1 cellular context compared by ENCODE assay signal in genomic region chr6:33711140-33712129, GRCh38.
A peak's percentile ranks its signal among the peaks of the same experiment; 100 is the strongest.
TF ChIP-seq lines count a peak whose summit lies in the region.

TSS of gene UQCC2 (minus strand) at chr6:33711700. CDS start at chr6:33711686, 14 bp downstream.

TF ChIP-seq in K562, 482 proteins besides CTCF, POLR2A, EP300 and RAD21 (continued from another document and continues in another):
- peak; percentile 36 for TF ChIP-seq BRD9 (IDR thresholded peaks at IDR 0.05; ENCODE audit: low read depth, partially characterized antibody)
- no peak for TF ChIP-seq HDGF (IDR thresholded peaks at IDR 0.05)
- no peak for TF ChIP-seq SREBF2 (CRISPR knock-in tag; IDR thresholded peaks at IDR 0.05)
- no peak for TF ChIP-seq ZNF512 (tag; IDR thresholded peaks at IDR 0.05)
- no peak for TF ChIP-seq ZNF444 (CRISPR knock-in tag; IDR thresholded peaks at IDR 0.05)
- TF ChIP-seq TAF1 (IDR thresholded peaks at IDR 0.05; ENCODE audit: control insufficient read depth, extremely low read depth, insufficient read depth, low read length, severe bottlenecking) = peak; percentile 98
- peak; percentile 75; the same call in 1 of the 2 replicates for TF ChIP-seq NKRF (IDR thresholded peaks at IDR 0.05; ENCODE audit: borderline replicate concordance)
- no peak for TF ChIP-seq ZBTB34 (CRISPR knock-in tag; IDR thresholded peaks at IDR 0.05)
- TF ChIP-seq FUS (optimal IDR thresholded peaks at IDR 0.05; ENCODE audit: low read depth, low read length) = no peak
- no peak for TF ChIP-seq MAFG (tag; conservative IDR thresholded peaks at IDR 0.05)
- no peak; a peak in 1 of 6 replicates for TF ChIP-seq ZBTB11 (CRISPR knock-in tag; IDR thresholded peaks at IDR 0.05)
- peak; percentile 26 to 90; a peak in 3 of 4 replicates for TF ChIP-seq TEAD1 (CRISPR knock-in tag; IDR thresholded peaks at IDR 0.05)
- no peak for TF ChIP-seq BCOR (IDR thresholded peaks at IDR 0.05)
- TF ChIP-seq GATA2 (CRISPR knock-in tag; IDR thresholded peaks at IDR 0.05) = no peak
- TF ChIP-seq ZNF551 (CRISPR knock-in tag; IDR thresholded peaks at IDR 0.05) = no peak
- TF ChIP-seq PTBP1 (IDR thresholded peaks at IDR 0.05; ENCODE audit: low read depth, low read length) = no peak
- no peak for TF ChIP-seq U2AF1 (optimal IDR thresholded peaks at IDR 0.05; ENCODE audit: low read depth, low read length)
- no peak for TF ChIP-seq ZNF655 (CRISPR knock-in tag; IDR thresholded peaks at IDR 0.05)
- peak; percentile 98 for TF ChIP-seq MYC (IDR thresholded peaks at IDR 0.05; ENCODE audit: low read depth, low read length)
- peak; percentile 97; the same call in 1 of the 2 replicates for TF ChIP-seq MYC (CRISPR knock-in tag; IDR thresholded peaks at IDR 0.05; ENCODE audit: borderline replicate concordance, low read depth)
- TF ChIP-seq BRCA1 (IDR thresholded peaks at IDR 0.05) = no peak
- TF ChIP-seq BRCA1 (CRISPR knock-in tag; IDR thresholded peaks at IDR 0.05) = no peak
- no peak for TF ChIP-seq ELF1 (tag; IDR thresholded peaks at IDR 0.05)
- peak; percentile 94 for TF ChIP-seq SAP30 (IDR thresholded peaks at IDR 0.05; ENCODE audit: borderline replicate concordance, insufficient read depth, low read depth, low read length, poor library complexity, severe bottlenecking)
- no peak for TF ChIP-seq ZBED1 (IDR thresholded peaks at IDR 0.05)
- TF ChIP-seq TCFL5 (CRISPR knock-in tag; conservative IDR thresholded peaks at IDR 0.05) = no peak
- no peak for TF ChIP-seq ZNF3 (CRISPR knock-in tag; IDR thresholded peaks at IDR 0.05)
- TF ChIP-seq ZNF212 (CRISPR knock-in tag; IDR thresholded peaks at IDR 0.05) = 0 out of 2 replicates have a peak, but pooled peaks have one; percentile 6
- no peak for TF ChIP-seq HMG20B (CRISPR knock-in tag; IDR thresholded peaks at IDR 0.05)
- peak; percentile 84 for TF ChIP-seq SIN3B (IDR thresholded peaks at IDR 0.05; ENCODE audit: low read depth)
- peak; percentile 80 for TF ChIP-seq E2F8 (IDR thresholded peaks at IDR 0.05; ENCODE audit: low read depth, partially characterized antibody)
- TF ChIP-seq RB1 (IDR thresholded peaks at IDR 0.05; ENCODE audit: low read depth) = peak; percentile 99
- TF ChIP-seq CGGBP1 (CRISPR knock-in tag; IDR thresholded peaks at IDR 0.05) = no peak
- TF ChIP-seq HMGN3 (IDR thresholded peaks at IDR 0.05; ENCODE audit: borderline replicate concordance, extremely low read depth, insufficient read length, low read depth, low read length) = peak; percentile 81
- TF ChIP-seq SMAD2 (IDR thresholded peaks at IDR 0.05; ENCODE audit: low read depth, low read length) = no peak
- TF ChIP-seq FIP1L1 (IDR thresholded peaks at IDR 0.05; ENCODE audit: low read depth, low read length, poor library complexity, severe bottlenecking) = peak; percentile 60
- TF ChIP-seq IRF1 (CRISPR knock-in tag; IDR thresholded peaks at IDR 0.05; ENCODE audit: borderline replicate concordance) = no peak
- TF ChIP-seq POLR2AphosphoS2 (IDR thresholded peaks at IDR 0.05; ENCODE audit: low read length) = peak; percentile 46; the same call in 1 of the 2 replicates
- TF ChIP-seq JUNB (CRISPR knock-in tag; conservative IDR thresholded peaks at IDR 0.05) = no peak
- no peak; the same call in 1 of the 2 replicates for TF ChIP-seq ZNF79 (CRISPR knock-in tag; IDR thresholded peaks at IDR 0.05; ENCODE audit: low read depth)
- peak; percentile 19; the same call in 1 of the 2 replicates for TF ChIP-seq CHCHD3 (CRISPR knock-in tag; IDR thresholded peaks at IDR 0.05)
- peak; percentile 78; the same call in 1 of the 2 replicates for TF ChIP-seq CTBP1 (IDR thresholded peaks at IDR 0.05; ENCODE audit: borderline replicate concordance)
- TF ChIP-seq RNF219 (CRISPR knock-in tag; IDR thresholded peaks at IDR 0.05) = no peak
- peak; percentile 86 for TF ChIP-seq USF2 (CRISPR knock-in tag; IDR thresholded peaks at IDR 0.05)
- no peak for TF ChIP-seq ZBTB8A (IDR thresholded peaks at IDR 0.05; ENCODE audit: partially characterized antibody)
- TF ChIP-seq MTA3 (IDR thresholded peaks at IDR 0.05; ENCODE audit: borderline replicate concordance) = peak; percentile 81; the same call in 1 of the 2 replicates
